Comparison of ENCODE assay signal across 22 cellular contexts in genomic region chr13:77532983-77533382, GRCh38. TPM values are rescaled to one million over a fixed set of nuclear protein-coding genes. Genes with fewer than 3 reads are reported as not detected.
"Had no signal": no experiment of that assay in that cellular context is flagged by ENCODE, and none has a peak within 500 bp of the region (broad histone marks: within the 10 kb centered on the region; RNA-seq: fewer than 3 reads in every experiment).

No MANE protein-coding gene starts in this region.

- H3K27ac ChIP-seq: dorsolateral prefrontal cortex, hepatocyte, neutrophil, right atrium auricular region, sigmoid colon, skin epidermis, stomach, thoracic aorta had no signal

- H3K4me3 Mint-ChIP-seq: central memory CD8-positive, alpha-beta T cell; naive thymus-derived CD8-positive, alpha-beta T cell had no signal

- H3K9me3 Mint-ChIP-seq: central memory CD8-positive, alpha-beta T cell; naive thymus-derived CD8-positive, alpha-beta T cell had no signal

- H3K27me3 ChIP-seq: hepatocyte, neutrophil, right atrium auricular region, sigmoid colon had no signal

- H3K36me3 Mint-ChIP-seq: naive thymus-derived CD8-positive, alpha-beta T cell had no signal

- H3K4me1 ChIP-seq: right atrium auricular region, sigmoid colon, stomach had no signal

- ATAC-seq: left cardiac atrium; left ventricle myocardium superior; mucosa of descending colon; naive thymus-derived CD8-positive, alpha-beta T cell had no signal

- H3K4me1 Mint-ChIP-seq: central memory CD8-positive, alpha-beta T cell; naive thymus-derived CD8-positive, alpha-beta T cell had no signal

- H3K27ac Mint-ChIP-seq: naive thymus-derived CD8-positive, alpha-beta T cell had no signal

- DNase-seq: cortex of kidney; dorsolateral prefrontal cortex; effector CD8-positive, alpha-beta T cell; foreskin melanocyte; head of caudate nucleus; kidney; left cardiac atrium; left ventricle myocardium superior; mucosa of descending colon; naive thymus-derived CD8-positive, alpha-beta T cell; sigmoid colon; stimulated activated CD4-positive, alpha-beta T cell treated with anti-CD3 and anti-CD28 coated beads, Interleukin-2, amount 100 ng/mL, for 24 hours; stimulated activated naive CD4-positive, alpha-beta T cell; stomach; substantia nigra had no signal

- H3K9me3 ChIP-seq: mucosa of descending colon, neutrophil, right atrium auricular region, sigmoid colon, stomach, thoracic aorta had no signal

- H3K36me3 ChIP-seq: neutrophil, right atrium auricular region, sigmoid colon, stomach, thoracic aorta had no signal

- H3K4me3 ChIP-seq: dorsolateral prefrontal cortex, hepatocyte, mucosa of descending colon, right atrium auricular region, sigmoid colon, skin epidermis, stomach, thoracic aorta had no signal

RNA-seq across cellular contexts. Expression of gene SCEL, which starts 2.5 kb away (rescaled TPM):
- total RNA-seq: left ventricle myocardium superior; naive thymus-derived CD8-positive, alpha-beta T cell; osteoblast; sigmoid colon had no signal
- polyA plus RNA-seq: naive thymus-derived CD8-positive, alpha-beta T cell had no signal
